In genomic region chr17:81429813-81430510, GRCh38 we compare ENCODE assay signal across 1 cellular context.
TF ChIP-seq lines count a peak whose summit lies in the region.

No MANE protein-coding gene starts in this region.

TF ChIP-seq in GM12878, 131 proteins besides CTCF, POLR2A, EP300 and RAD21 (continued from another document):
- no peak for TF ChIP-seq CEBPZ (IDR thresholded peaks at IDR 0.05; ENCODE audit: low read depth, low read length)
- TF ChIP-seq ATF3 (IDR thresholded peaks at IDR 0.05; ENCODE audit: borderline replicate concordance, extremely low read depth, low read depth, low read length) = no peak
- TF ChIP-seq EZH2 (IDR thresholded peaks at IDR 0.05; ENCODE audit: borderline replicate concordance, control insufficient read depth, low read depth, low read length) = no peak
- TF ChIP-seq FOXM1 (IDR thresholded peaks at IDR 0.05; ENCODE audit: low read depth, low read length) = no peak
- no peak for TF ChIP-seq BCL3 (IDR thresholded peaks at IDR 0.05; ENCODE audit: borderline replicate concordance, insufficient read depth, low read depth, low read length, poor library complexity, severe bottlenecking)
- TF ChIP-seq RUNX3 (IDR thresholded peaks at IDR 0.05; ENCODE audit: low read length) = no peak
- TF ChIP-seq RB1 (IDR thresholded peaks at IDR 0.05; ENCODE audit: borderline replicate concordance) = no peak
